ENCODE assay signal across 8 cellular contexts in the genomic region with DNA sequence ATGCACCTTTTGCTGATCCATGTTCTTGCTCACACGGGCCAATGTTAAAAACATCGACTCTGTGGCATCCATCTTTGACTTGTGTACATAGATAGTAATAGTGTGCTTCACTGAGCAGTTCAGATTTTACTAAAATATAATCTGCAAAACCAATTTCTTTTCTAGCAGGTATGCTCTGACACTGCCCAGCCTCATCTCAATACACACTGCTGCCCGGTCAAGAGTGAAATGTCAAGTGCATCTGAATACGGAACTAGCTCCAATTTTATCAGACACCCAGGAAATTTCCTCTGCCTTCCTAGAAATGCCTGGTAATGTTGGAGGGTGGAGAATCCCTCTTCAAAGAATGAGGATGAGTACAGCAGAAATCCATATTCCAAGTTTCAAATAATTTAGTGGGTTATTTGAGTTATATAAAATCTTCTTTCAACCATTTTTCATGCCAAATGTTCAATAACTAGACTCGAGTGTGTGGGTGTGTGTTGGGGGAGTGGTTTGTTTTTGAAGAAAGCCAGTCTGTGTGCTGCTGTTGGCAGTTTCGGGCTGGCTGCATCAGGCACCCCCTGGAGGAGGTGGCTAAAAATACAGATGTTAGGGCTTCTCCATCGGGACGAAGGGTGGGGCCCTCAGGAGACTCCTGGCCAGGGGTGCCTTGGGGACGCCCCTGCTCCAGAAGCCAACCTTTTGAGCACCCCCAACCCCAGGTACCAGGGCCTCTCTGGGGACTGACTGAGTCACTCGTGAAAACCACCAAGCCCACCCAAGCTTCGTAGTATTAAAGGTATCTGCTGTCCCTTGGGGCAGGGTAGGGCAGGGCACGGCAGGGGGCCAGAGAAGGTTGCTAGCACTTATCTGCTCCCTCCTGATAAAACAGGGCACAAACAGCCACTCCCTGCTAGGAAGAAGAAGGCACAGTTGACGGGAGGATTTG. TPM values are rescaled to one million over a fixed set of nuclear protein-coding genes. Genes with fewer than 3 reads are reported as not detected.
DNase-seq lines count a peak whose midpoint lies in the region; ATAC-seq and TF ChIP-seq lines count a peak whose summit lies in the region.

No MANE protein-coding gene starts in this region.

- H2BK120ac ChIP-seq in mesendoderm (ENCODE audit: low read depth, low read length) = no peak overlapping the region

- no peak overlapping the region for H3K27ac ChIP-seq in mesendoderm (ENCODE audit: low read depth, low read length)

- H3K56ac ChIP-seq in mesendoderm (ENCODE audit: low read length) = no peak overlapping the region

- H3K4me1 ChIP-seq in mesendoderm (ENCODE audit: control insufficient read depth, low read depth, low read length) = peaks cover 25% of the 10 kb centered on the region

- no peaks in the 10 kb centered on the region for H3K27me3 ChIP-seq in mesendoderm (ENCODE audit: insufficient read depth, low read length, poor library complexity)

- H3K4ac ChIP-seq in mesendoderm (ENCODE audit: low read depth, low read length) = no peak overlapping the region

- H3K79me1 ChIP-seq in mesendoderm (ENCODE audit: low read length) = peaks cover 15% of the 10 kb centered on the region

- peak; percentile 45; the same call in 1 of the 2 replicates for TF ChIP-seq CTCF in GM12875 (IDR thresholded peaks at IDR 0.05; ENCODE audit: borderline replicate concordance, insufficient read depth, low read depth, low read length)

- no peak overlapping the region for H2BK15ac ChIP-seq in mesendoderm (replicated peaks; ENCODE audit: low read depth)

- DNase-seq in MV-4-11 (lab: John Stamatoyannopoulos, UW) = peak; percentile 30
- DNase-seq in dermis blood vessel endothelial cell = peak; percentile 63
- DNase-seq in mesendoderm = peak; percentile 82
- DNase-seq in HuH-7.5 (ENCODE audit: low spot score) = no peak

- no CpG with 5 or more reads among the region's 13 CpGs for WGBS in mesendoderm (ENCODE audit: extremely low coverage, insufficient coverage, low lambda C conversion rate)

- H4K8ac ChIP-seq in mesendoderm (ENCODE audit: low read depth, low read length) = no peak overlapping the region

- no peak overlapping the region for H2BK5ac ChIP-seq in mesendoderm (ENCODE audit: low read length)

- ATAC-seq in HG02981 (IDR thresholded peaks at IDR 0.05; ENCODE audit: unreplicated experiment) = no peak
- ATAC-seq in HG02884 (IDR thresholded peaks at IDR 0.05; ENCODE audit: unreplicated experiment) = no peak
- ATAC-seq in GM18505 (IDR thresholded peaks at IDR 0.05; ENCODE audit: unreplicated experiment) = no peak

- no peak overlapping the region for H3K4me2 ChIP-seq in mesendoderm (ENCODE audit: low read length)

- peaks cover 99% of the 10 kb centered on the region for H3K79me2 ChIP-seq in mesendoderm (ENCODE audit: control insufficient read depth, insufficient read depth, low read length)

- no peak overlapping the region for H3K4me3 ChIP-seq in GM12875 (ENCODE audit: low read depth, low read length)
- H3K4me3 ChIP-seq in mesendoderm (ENCODE audit: low read length) = no peak overlapping the region

- no peak overlapping the region for H3K18ac ChIP-seq in mesendoderm (ENCODE audit: low read length)

- H3K9ac ChIP-seq in mesendoderm (ENCODE audit: low read length) = no peak overlapping the region

- H2AK5ac ChIP-seq in mesendoderm (ENCODE audit: low read length) = no peak overlapping the region

- H4K5ac ChIP-seq in mesendoderm (ENCODE audit: low read length) = no peak overlapping the region

- no peak overlapping the region for H3K23ac ChIP-seq in mesendoderm (ENCODE audit: low read length)

- TF ChIP-seq POLR2A in GM18505 (IDR thresholded peaks at IDR 0.05; ENCODE audit: borderline replicate concordance, extremely low read depth, insufficient read depth, insufficient read length) = no peak

- peaks cover 1% of the 10 kb centered on the region for H3K36me3 ChIP-seq in mesendoderm (ENCODE audit: control insufficient read depth, insufficient read depth, low read length)

RNA-seq across cellular contexts. Expression of a gene that starts 15.4 kb away (rescaled TPM):
- 112 and 148 TPM in 2 replicates for total RNA-seq in dermis blood vessel endothelial cell
- 135 TPM for polyA plus RNA-seq in mesendoderm (2013, experiment 1 of 2)
- 136 TPM for polyA plus RNA-seq in mesendoderm (2013, experiment 2 of 2)
